Comparison of ENCODE assay signal across 1 cellular context in the genomic region with DNA sequence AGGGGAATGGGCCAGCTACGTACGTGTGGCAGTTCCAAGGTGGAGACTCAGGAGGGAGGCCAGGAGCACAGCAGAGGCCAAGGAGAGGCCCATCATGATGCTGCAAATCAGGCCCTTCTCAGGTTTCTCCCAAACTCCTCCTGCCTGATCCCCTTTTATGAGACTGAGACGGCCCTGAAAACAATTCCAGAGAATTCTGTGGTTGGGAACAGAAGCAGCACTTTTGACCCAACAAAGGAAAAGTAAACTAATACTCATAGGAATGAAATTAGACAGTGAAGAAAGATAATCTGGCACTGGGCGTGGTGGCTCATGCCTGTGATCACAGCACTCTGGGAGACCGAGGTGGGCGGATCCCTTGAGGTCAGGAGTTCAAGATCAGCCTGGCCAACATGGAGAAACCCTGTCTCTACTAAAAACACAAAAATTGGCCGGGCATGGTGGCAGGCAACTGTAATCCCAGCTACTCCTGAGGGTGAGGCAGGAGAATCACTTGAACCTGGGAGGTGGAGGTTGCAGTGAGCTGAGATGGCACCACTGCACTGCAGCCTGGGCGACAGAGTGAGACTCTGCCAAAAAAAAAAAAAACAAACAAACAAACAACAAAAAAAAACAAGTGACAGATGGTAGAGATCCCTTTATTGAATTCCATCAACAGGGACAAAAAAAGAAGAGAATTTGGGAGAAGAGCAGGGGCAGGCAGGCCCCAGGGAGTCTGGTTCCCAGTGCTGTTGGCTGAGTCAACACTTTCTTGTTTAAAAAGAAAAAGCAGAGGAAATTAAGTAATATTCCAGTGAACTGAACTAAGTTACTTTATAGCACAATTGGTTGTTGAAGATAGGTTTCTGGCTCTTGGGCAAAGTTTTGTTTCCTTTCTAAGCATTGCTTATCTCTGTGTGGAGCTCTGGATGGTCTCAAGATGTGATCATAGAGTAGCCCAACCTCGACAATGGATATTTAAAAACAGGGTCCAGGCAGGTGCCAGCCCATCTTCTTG.
TF ChIP-seq lines count a peak whose summit lies in the region.

A gene with protein sequence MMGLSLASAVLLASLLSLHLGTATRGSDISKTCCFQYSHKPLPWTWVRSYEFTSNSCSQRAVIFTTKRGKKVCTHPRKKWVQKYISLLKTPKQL (minus strand): TSS at position 131 of the 997 bp plus-strand sequence. CDS start 35 bp downstream, at position 96.

TF ChIP-seq in GM23338, 12 proteins besides CTCF, POLR2A, EP300 and RAD21 (continued from another document):
- TF ChIP-seq, protein P1, sequence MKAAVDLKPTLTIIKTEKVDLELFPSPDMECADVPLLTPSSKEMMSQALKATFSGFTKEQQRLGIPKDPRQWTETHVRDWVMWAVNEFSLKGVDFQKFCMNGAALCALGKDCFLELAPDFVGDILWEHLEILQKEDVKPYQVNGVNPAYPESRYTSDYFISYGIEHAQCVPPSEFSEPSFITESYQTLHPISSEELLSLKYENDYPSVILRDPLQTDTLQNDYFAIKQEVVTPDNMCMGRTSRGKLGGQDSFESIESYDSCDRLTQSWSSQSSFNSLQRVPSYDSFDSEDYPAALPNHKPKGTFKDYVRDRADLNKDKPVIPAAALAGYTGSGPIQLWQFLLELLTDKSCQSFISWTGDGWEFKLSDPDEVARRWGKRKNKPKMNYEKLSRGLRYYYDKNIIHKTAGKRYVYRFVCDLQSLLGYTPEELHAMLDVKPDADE (IDR thresholded peaks at IDR 0.05), result no peak
- no peak for TF ChIP-seq JUNB (IDR thresholded peaks at IDR 0.05; ENCODE audit: unreplicated experiment)
- no peak for TF ChIP-seq ZNF114 (CRISPR knock-in tag; IDR thresholded peaks at IDR 0.05)
- TF ChIP-seq CREB1 (CRISPR knock-in tag; IDR thresholded peaks at IDR 0.05; ENCODE audit: low read depth), result no peak
- TF ChIP-seq EZH2 (IDR thresholded peaks at IDR 0.05; ENCODE audit: low read depth, unreplicated experiment), result no peak
- TF ChIP-seq, protein P2, sequence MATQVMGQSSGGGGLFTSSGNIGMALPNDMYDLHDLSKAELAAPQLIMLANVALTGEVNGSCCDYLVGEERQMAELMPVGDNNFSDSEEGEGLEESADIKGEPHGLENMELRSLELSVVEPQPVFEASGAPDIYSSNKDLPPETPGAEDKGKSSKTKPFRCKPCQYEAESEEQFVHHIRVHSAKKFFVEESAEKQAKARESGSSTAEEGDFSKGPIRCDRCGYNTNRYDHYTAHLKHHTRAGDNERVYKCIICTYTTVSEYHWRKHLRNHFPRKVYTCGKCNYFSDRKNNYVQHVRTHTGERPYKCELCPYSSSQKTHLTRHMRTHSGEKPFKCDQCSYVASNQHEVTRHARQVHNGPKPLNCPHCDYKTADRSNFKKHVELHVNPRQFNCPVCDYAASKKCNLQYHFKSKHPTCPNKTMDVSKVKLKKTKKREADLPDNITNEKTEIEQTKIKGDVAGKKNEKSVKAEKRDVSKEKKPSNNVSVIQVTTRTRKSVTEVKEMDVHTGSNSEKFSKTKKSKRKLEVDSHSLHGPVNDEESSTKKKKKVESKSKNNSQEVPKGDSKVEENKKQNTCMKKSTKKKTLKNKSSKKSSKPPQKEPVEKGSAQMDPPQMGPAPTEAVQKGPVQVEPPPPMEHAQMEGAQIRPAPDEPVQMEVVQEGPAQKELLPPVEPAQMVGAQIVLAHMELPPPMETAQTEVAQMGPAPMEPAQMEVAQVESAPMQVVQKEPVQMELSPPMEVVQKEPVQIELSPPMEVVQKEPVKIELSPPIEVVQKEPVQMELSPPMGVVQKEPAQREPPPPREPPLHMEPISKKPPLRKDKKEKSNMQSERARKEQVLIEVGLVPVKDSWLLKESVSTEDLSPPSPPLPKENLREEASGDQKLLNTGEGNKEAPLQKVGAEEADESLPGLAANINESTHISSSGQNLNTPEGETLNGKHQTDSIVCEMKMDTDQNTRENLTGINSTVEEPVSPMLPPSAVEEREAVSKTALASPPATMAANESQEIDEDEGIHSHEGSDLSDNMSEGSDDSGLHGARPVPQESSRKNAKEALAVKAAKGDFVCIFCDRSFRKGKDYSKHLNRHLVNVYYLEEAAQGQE (IDR thresholded peaks at IDR 0.05; ENCODE audit: unreplicated experiment), result no peak
- no peak for TF ChIP-seq STAT1 (IDR thresholded peaks at IDR 0.05; ENCODE audit: unreplicated experiment)
- TF ChIP-seq ZNF331 (CRISPR knock-in tag; IDR thresholded peaks at IDR 0.05; ENCODE audit: low read depth), result no peak
- no peak for TF ChIP-seq EZH2phosphoT487 (IDR thresholded peaks at IDR 0.05; ENCODE audit: unreplicated experiment)
- TF ChIP-seq POLR2AphosphoS5 (IDR thresholded peaks at IDR 0.05; ENCODE audit: low read depth), result no peak
TF ChIP-seq in GM23338: peak in this region for 0.
